ENCODE assay signal across 12 cellular contexts in genomic region chr4:57077550-57078311, GRCh38. TPM values are rescaled to one million over a fixed set of nuclear protein-coding genes. Genes with fewer than 3 reads are reported as not detected.
DNase-seq lines count a peak whose midpoint lies in the region; ATAC-seq, FAIRE-seq and TF ChIP-seq lines count a peak whose summit lies in the region.
"Had no signal": no experiment of that assay in that cellular context is flagged by ENCODE, and none has a peak within 500 bp of the region (broad histone marks: within the 10 kb centered on the region; RNA-seq: fewer than 3 reads in every experiment).

No MANE protein-coding gene starts in this region.

- peak; percentile 83 for FAIRE-seq in bronchial epithelial cell (lab: Jason Lieb, UNC)

- H3K27me3 ChIP-seq in bronchial epithelial cell (ENCODE audit: control insufficient read depth, insufficient read depth, low read length) (no peaks in the 10 kb centered on the region), kidney epithelial cell (ENCODE audit: control insufficient read depth, insufficient read depth, low read length) (no peaks in the 10 kb centered on the region)

- no peaks in the 10 kb centered on the region for H3K4me1 Mint-ChIP-seq in activated T-cell treated with anti-CD3 and anti-CD28 coated beads, Interleukin-2, amount 50 U/mL, for 24 hours (ENCODE audit: low read depth)
- H3K4me1 Mint-ChIP-seq: B cell had no signal

- H3K27ac Mint-ChIP-seq in activated T-cell treated with anti-CD3 and anti-CD28 coated beads, Interleukin-2, amount 50 U/mL, for 24 hours = no peak overlapping the region
- H3K27ac Mint-ChIP-seq: activated T-helper 2 cell treated with anti-CD3 and anti-CD28 coated beads, Interferon-gamma antibody, Interleukin-2, Interleukin-4, amounts not matched to agents 10 μg/mL and 5 μg/mL and 100 μg/mL, durations not matched to agents 14 hours and 24 hours and 36 hours; B cell had no signal

- DNase-seq in A172 (ENCODE audit: low spot score) (peak; percentile 88), HT1080 (ENCODE audit: low read depth) (peak; percentile 59), bronchial epithelial cell (ENCODE audit: low read depth) (peak; percentile 97), kidney epithelial cell (ENCODE audit: low read depth) (no peak)
- DNase-seq in activated T-cell treated with anti-CD3 and anti-CD28 coated beads, Interleukin-2, amount 50 U/mL, for 24 hours = no peak
- DNase-seq: midbrain; stimulated activated naive CD8-positive, alpha-beta T cell treated with anti-CD3 and anti-CD28 coated beads, Interleukin-15, Interleukin-2, amounts not matched to agents 100 U/mL and 50 U/mL, for 24 hours had no signal

- no peak overlapping the region for H3K4me3 Mint-ChIP-seq in activated T-cell treated with anti-CD3 and anti-CD28 coated beads, Interleukin-2, amount 50 U/mL, for 24 hours
- H3K4me3 Mint-ChIP-seq: B cell had no signal

- H3K36me3 ChIP-seq in bronchial epithelial cell (ENCODE audit: control insufficient read depth, insufficient read depth, low read length) (no peaks in the 10 kb centered on the region), kidney epithelial cell (ENCODE audit: control insufficient read depth, insufficient read depth, low read length) (no peaks in the 10 kb centered on the region)

- H3K4me3 ChIP-seq in bronchial epithelial cell (ENCODE audit: low read depth, low read length) = no peak overlapping the region
- H3K4me3 ChIP-seq in kidney epithelial cell (ENCODE audit: low read depth, low read length) = peak overlapping the region; percentile 24

- TF ChIP-seq CTCF in bronchial epithelial cell (IDR thresholded peaks at IDR 0.05; ENCODE audit: insufficient read depth, low read length, severe bottlenecking) = no peak
- TF ChIP-seq CTCF in kidney epithelial cell (IDR thresholded peaks at IDR 0.05; ENCODE audit: insufficient read depth, low read length, poor library complexity, severe bottlenecking) = no peak

- peaks cover 34% of the 10 kb centered on the region for H3K27me3 Mint-ChIP-seq in activated T-cell treated with anti-CD3 and anti-CD28 coated beads, Interleukin-2, amount 50 U/mL, for 24 hours

- H3K9me3 Mint-ChIP-seq in activated T-cell treated with anti-CD3 and anti-CD28 coated beads, Interleukin-2, amount 50 U/mL, for 24 hours = no peaks in the 10 kb centered on the region
- H3K9me3 Mint-ChIP-seq: activated T-helper 2 cell treated with anti-CD3 and anti-CD28 coated beads, Interferon-gamma antibody, Interleukin-2, Interleukin-4, amounts not matched to agents 10 μg/mL and 5 μg/mL and 100 μg/mL, durations not matched to agents 14 hours and 24 hours and 36 hours had no signal

- ATAC-seq in GM21825 (IDR thresholded peaks at IDR 0.05; ENCODE audit: unreplicated experiment) (no peak), HG03045 (IDR thresholded peaks at IDR 0.05; ENCODE audit: unreplicated experiment) (no peak), HG03460 (IDR thresholded peaks at IDR 0.05; ENCODE audit: unreplicated experiment) (no peak)
- ATAC-seq: stimulated activated naive CD8-positive, alpha-beta T cell treated with anti-CD3 and anti-CD28 coated beads, Interleukin-15, Interleukin-2, amounts not matched to agents 100 U/mL and 50 U/mL, for 24 hours had no signal

- H3K36me3 Mint-ChIP-seq in activated T-cell treated with anti-CD3 and anti-CD28 coated beads, Interleukin-2, amount 50 U/mL, for 24 hours (ENCODE audit: low read depth) = no peaks in the 10 kb centered on the region

RNA-seq across cellular contexts. Expression of gene IGFBP7, which starts 32.5 kb away (rescaled TPM):
- 287 and 293 TPM in 2 replicates for total RNA-seq in A172 (2014; rRNA removed; shearing (Covaris generic))
- 65.0 and 84.9 TPM in 2 replicates for total RNA-seq in HT1080 (2014; rRNA removed; shearing (Covaris generic))
- 245 and 257 TPM in 2 replicates for polyA plus RNA-seq in HT1080 (2015; cell fraction: cytosol; rRNA removed)
- polyA plus RNA-seq in HT1080 (2015; cell fraction: nucleus; rRNA removed) = 242 and 275 TPM in 2 replicates
- 89.9 and 92.9 TPM in 2 replicates for total RNA-seq in bronchial epithelial cell
- 1,064 and 1,134 TPM in 2 replicates for total RNA-seq in kidney epithelial cell
- total RNA-seq: activated T-helper 2 cell treated with anti-CD3 and anti-CD28 coated beads, Interferon-gamma antibody, Interleukin-2, Interleukin-4, amounts not matched to agents 10 μg/mL and 5 μg/mL and 100 μg/mL, durations not matched to agents 14 hours and 24 hours and 36 hours; B cell had no signal

Comparison
In these comparisons a context has a peak if more than half of its experiments do, and no peak if none do; other contexts are left out.
1. DNase-seq: peak in A172 (single experiment), HT1080 (single experiment) and bronchial epithelial cell (single experiment); none in kidney epithelial cell (single experiment) and activated T-cell treated with anti-CD3 and anti-CD28 coated beads, Interleukin-2, amount 50 U/mL, for 24 hours (single experiment).